Comparison of ENCODE assay signal across 22 cellular contexts in the genomic region with DNA sequence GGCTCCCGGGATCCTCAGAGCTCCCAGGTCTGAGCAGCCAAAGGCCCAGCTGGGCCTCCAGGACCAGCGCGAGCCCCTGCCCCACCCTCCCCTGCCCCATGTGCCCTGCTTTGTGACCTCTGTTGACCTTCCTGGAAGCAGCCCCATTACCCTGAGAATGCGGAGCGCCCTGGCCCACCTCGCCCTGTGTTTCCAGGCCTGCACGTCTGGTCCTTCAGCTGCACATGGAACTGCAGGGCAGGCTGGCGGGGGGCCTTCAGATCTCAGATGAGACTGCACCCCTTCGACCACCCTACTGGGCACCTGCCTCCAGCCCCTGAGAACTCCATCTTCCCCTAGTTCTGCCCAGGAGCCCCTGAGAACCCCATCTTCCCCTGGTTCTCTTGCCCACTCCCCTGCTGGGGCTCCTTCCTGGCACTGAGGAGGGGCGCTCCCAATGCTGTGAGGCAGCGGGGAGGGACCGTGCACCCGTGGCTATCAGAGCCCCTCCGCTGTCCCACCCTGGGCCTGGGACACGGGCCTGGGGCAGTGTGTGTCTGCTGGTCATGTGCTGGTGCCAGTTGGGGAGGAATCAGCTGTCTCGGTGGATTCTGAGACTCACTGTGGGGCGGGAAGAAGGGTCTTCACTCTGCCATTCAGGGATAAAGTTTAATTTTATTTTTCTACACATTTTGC. TPM values are rescaled to one million over a fixed set of nuclear protein-coding genes. Genes with fewer than 3 reads are reported as not detected.
A peak's percentile ranks its signal among the peaks of the same experiment; 100 is the strongest.
DNase-seq lines count a peak whose midpoint lies in the region; ATAC-seq and TF ChIP-seq lines count a peak whose summit lies in the region.
"Had no signal": no experiment of that assay in that cellular context is flagged by ENCODE, and none has a peak within 500 bp of the region (broad histone marks: within the 10 kb centered on the region; RNA-seq: fewer than 3 reads in every experiment).

No MANE protein-coding gene starts in this region.

- peaks cover under 1% of the 10 kb centered on the region for H3K27me3 Mint-ChIP-seq in activated CD8-positive, alpha-beta T cell treated with anti-CD3 and anti-CD28 coated beads, Interleukin-2, amount 10 ng/mL, durations not matched to agents 7 days and 5 days (ENCODE audit: low read depth)
- no peaks in the 10 kb centered on the region for H3K27me3 Mint-ChIP-seq in activated CD8-positive, alpha-beta T cell treated with anti-CD3 and anti-CD28 coated beads for 36 hours
- H3K27me3 Mint-ChIP-seq in T-helper 17 cell (no peaks in the 10 kb centered on the region), neural progenitor cell (ENCODE audit: insufficient read depth, low read depth) (peaks cover 6% of the 10 kb centered on the region), MCF 10A (ENCODE audit: insufficient read depth, unreplicated experiment) (no peaks in the 10 kb centered on the region)

- H3K27me3 ChIP-seq in neural progenitor cell: no peaks in the 10 kb centered on the region
- no peaks in the 10 kb centered on the region for H3K27me3 ChIP-seq in upper lobe of right lung
- H3K27me3 ChIP-seq in mammary epithelial cell (ENCODE audit: insufficient read depth, low read length): no peaks in the 10 kb centered on the region
- H3K27me3 ChIP-seq: BE2C; BLaER1 treated with 17β-estradiol and CSF1 and Interleukin-3, amounts not matched to agents 10 nM and 100 nM had no signal

- no peaks in the 10 kb centered on the region for H3K9me3 ChIP-seq in T-helper 17 cell (ENCODE audit: control insufficient read depth, low read length, poor library complexity, severe bottlenecking)
- H3K9me3 ChIP-seq in neural progenitor cell (ENCODE audit: low read depth): no peaks in the 10 kb centered on the region
- no peaks in the 10 kb centered on the region for H3K9me3 ChIP-seq in upper lobe of right lung
- no peaks in the 10 kb centered on the region for H3K9me3 ChIP-seq in mammary epithelial cell (replicated peaks; ENCODE audit: insufficient read depth, low read length)
- H3K9me3 ChIP-seq: BE2C; BLaER1 treated with 17β-estradiol and CSF1 and Interleukin-3, amounts not matched to agents 10 nM and 100 nM had no signal

- WGBS in mammary epithelial cell (ENCODE audit: low coverage, missing lambda C conversion rate): 87% methylated on average over 15 of the region's 17 CpGs

- H3F3A ChIP-seq in neural progenitor cell (ENCODE audit: low read depth): peaks cover 11% of the 10 kb centered on the region

- H3K4me3 Mint-ChIP-seq in activated CD8-positive, alpha-beta T cell treated with anti-CD3 and anti-CD28 coated beads, Interleukin-2, amount 10 ng/mL, durations not matched to agents 7 days and 5 days: no peak overlapping the region
- H3K4me3 Mint-ChIP-seq in activated CD8-positive, alpha-beta T cell treated with anti-CD3 and anti-CD28 coated beads for 36 hours: no peak overlapping the region
- H3K4me3 Mint-ChIP-seq in T-helper 17 cell: no peak overlapping the region
- H3K4me3 Mint-ChIP-seq in neural progenitor cell: peak overlapping the region; percentile 50
- no peak overlapping the region for H3K4me3 Mint-ChIP-seq in MCF 10A (ENCODE audit: unreplicated experiment)
- H3K4me3 Mint-ChIP-seq: CD14-positive monocyte; CD4-positive, alpha-beta T cell; CD8-positive, alpha-beta memory T cell had no signal

- no peak for DNase-seq in activated CD8-positive, alpha-beta T cell treated with anti-CD3 and anti-CD28 coated beads, Interleukin-2, amount 10 ng/mL, durations not matched to agents 7 days and 5 days
- no peak for DNase-seq in activated CD8-positive, alpha-beta T cell treated with anti-CD3 and anti-CD28 coated beads for 36 hours
- DNase-seq in T-helper 17 cell (no peak), neural progenitor cell (ENCODE audit: low spot score) (no peak), upper lobe of right lung (peak; percentile 58), MCF 10A (ENCODE audit: unreplicated experiment) (no peak), mammary epithelial cell (no peak), SW 1271 (lab: John Stamatoyannopoulos, UW) (no peak)
- DNase-seq: BE2C; CD4-positive, alpha-beta T cell; CD8-positive, alpha-beta memory T cell; DMS 273 treated with DMSO at 0.1 percent for 48 hours; DMS79; EL; GDM1; GM23248; H7 had no signal

- in situ Hi-C loops in mammary epithelial cell (cut with MboI; ENCODE audit: low sequenced_read_pairs in 2 of 2): no loop called here

- H3K79me2 ChIP-seq in neural progenitor cell (ENCODE audit: low read depth) (no peaks in the 10 kb centered on the region), mammary epithelial cell (ENCODE audit: insufficient read depth, low read length) (no peaks in the 10 kb centered on the region)

- H4K20me1 ChIP-seq in neural progenitor cell (ENCODE audit: low read depth) (no peaks in the 10 kb centered on the region), mammary epithelial cell (ENCODE audit: insufficient read depth, low read length) (no peaks in the 10 kb centered on the region)

- H3K4me3 ChIP-seq in neural progenitor cell: no peak overlapping the region
- no peak overlapping the region for H3K4me3 ChIP-seq in upper lobe of right lung
- no peak overlapping the region for H3K4me3 ChIP-seq in mammary epithelial cell (replicated peaks in 1 of 3; ENCODE audit: insufficient read depth in 1 of 3, low read depth in 2 of 3, low read length in 3 of 3)
- H3K4me3 ChIP-seq: BLaER1 treated with 17β-estradiol and CSF1 and Interleukin-3, amounts not matched to agents 10 nM and 100 nM; GM12878; GM23248 had no signal

- H2AFZ ChIP-seq in neural progenitor cell (replicated peaks): no peak overlapping the region
- H2AFZ ChIP-seq in mammary epithelial cell (ENCODE audit: low read depth, low read length): no peak overlapping the region
- H2AFZ ChIP-seq: GM23248 had no signal

- H3K4me2 ChIP-seq in neural progenitor cell (no peak overlapping the region), mammary epithelial cell (ENCODE audit: insufficient read depth, low read depth, low read length) (no peak overlapping the region)
- H3K4me2 ChIP-seq: BLaER1 treated with 17β-estradiol and CSF1 and Interleukin-3, amounts not matched to agents 10 nM and 100 nM had no signal

- H3K9me3 Mint-ChIP-seq in activated CD8-positive, alpha-beta T cell treated with anti-CD3 and anti-CD28 coated beads, Interleukin-2, amount 10 ng/mL, durations not matched to agents 7 days and 5 days (ENCODE audit: insufficient read depth): no peaks in the 10 kb centered on the region
- no peaks in the 10 kb centered on the region for H3K9me3 Mint-ChIP-seq in activated CD8-positive, alpha-beta T cell treated with anti-CD3 and anti-CD28 coated beads for 36 hours
- H3K9me3 Mint-ChIP-seq in neural progenitor cell (no peaks in the 10 kb centered on the region), MCF 10A (ENCODE audit: unreplicated experiment) (no peaks in the 10 kb centered on the region)
- H3K9me3 Mint-ChIP-seq: CD14-positive monocyte; CD4-positive, alpha-beta T cell; CD8-positive, alpha-beta memory T cell had no signal

- no peak for TF ChIP-seq CTCF in activated CD8-positive, alpha-beta T cell treated with anti-CD3 and anti-CD28 coated beads for 36 hours (IDR thresholded peaks at IDR 0.05)
- TF ChIP-seq CTCF in neural progenitor cell (IDR thresholded peaks at IDR 0.05) (no peak), upper lobe of right lung (IDR thresholded peaks at IDR 0.05) (no peak), MCF 10A (IDR thresholded peaks at IDR 0.05; ENCODE audit: unreplicated experiment) (no peak), mammary epithelial cell (conservative IDR thresholded peaks at IDR 0.05 in 1 of 2, IDR thresholded peaks at IDR 0.05 in 1 of 2; ENCODE audit: extremely low read depth in 1 of 2, insufficient read depth in 1 of 2, low read depth in 1 of 2, low read length in 2 of 2) (no peak)

- H3K36me3 Mint-ChIP-seq in activated CD8-positive, alpha-beta T cell treated with anti-CD3 and anti-CD28 coated beads, Interleukin-2, amount 10 ng/mL, durations not matched to agents 7 days and 5 days (ENCODE audit: low read depth): peaks cover 12% of the 10 kb centered on the region
- H3K36me3 Mint-ChIP-seq in activated CD8-positive, alpha-beta T cell treated with anti-CD3 and anti-CD28 coated beads for 36 hours (ENCODE audit: low read depth): peaks cover 11% of the 10 kb centered on the region
- no peaks in the 10 kb centered on the region for H3K36me3 Mint-ChIP-seq in T-helper 17 cell (ENCODE audit: low read depth)
- peaks cover 6% of the 10 kb centered on the region for H3K36me3 Mint-ChIP-seq in neural progenitor cell
- H3K36me3 Mint-ChIP-seq in MCF 10A (ENCODE audit: insufficient read depth, unreplicated experiment): peaks cover 11% of the 10 kb centered on the region

- BruUV-seq in MCF 10A (replicated peaks; lab: Mats Ljungman, UMichigan) (no TSS peak), mammary epithelial cell (replicated peaks; lab: Mats Ljungman, UMichigan) (no TSS peak)

- H3K36me3 ChIP-seq in neural progenitor cell: no peaks in the 10 kb centered on the region
- peaks cover 9% of the 10 kb centered on the region for H3K36me3 ChIP-seq in upper lobe of right lung
- H3K36me3 ChIP-seq in mammary epithelial cell (ENCODE audit: insufficient read depth, low read length): peaks cover 5% of the 10 kb centered on the region

- no peak overlapping the region for H3K27ac ChIP-seq in neural progenitor cell
- no peak overlapping the region for H3K27ac ChIP-seq in upper lobe of right lung
- H3K27ac ChIP-seq in mammary epithelial cell (ENCODE audit: insufficient read depth, low read depth, low read length): no peak overlapping the region
- H3K27ac ChIP-seq: 22Rv1; BLaER1 treated with 17β-estradiol and CSF1 and Interleukin-3, amounts not matched to agents 10 nM and 100 nM; GM23248 had no signal

- H3K4me1 ChIP-seq in neural progenitor cell: no peaks in the 10 kb centered on the region
- H3K4me1 ChIP-seq in upper lobe of right lung: no peaks in the 10 kb centered on the region
- H3K4me1 ChIP-seq in mammary epithelial cell (ENCODE audit: insufficient read depth, low read length): no peaks in the 10 kb centered on the region
- H3K4me1 ChIP-seq: BE2C; BLaER1 treated with 17β-estradiol and CSF1 and Interleukin-3, amounts not matched to agents 10 nM and 100 nM had no signal

- CTCF ChIA-PET in activated CD8-positive, alpha-beta T cell treated with anti-CD3 and anti-CD28 coated beads, Interleukin-2, amount 10 ng/mL, durations not matched to agents 7 days and 5 days (lab: Charles Lee): interaction anchor here (0.7 to 2.0 kb wide), 5 partner anchors 12 to 171 kb away, joined by 3 to 4 read pairs (median 3); no protein-coding TSS in a partner anchor
- CTCF ChIA-PET in activated CD8-positive, alpha-beta T cell treated with anti-CD3 and anti-CD28 coated beads for 36 hours (lab: Charles Lee): interaction anchor here (1.2 to 2.7 kb wide), 2 partner anchors 13 to 26 kb away, joined by 4 to 5 read pairs; no protein-coding TSS in a partner anchor
- CTCF ChIA-PET in MCF 10A (lab: Yijun Ruan, JAX) (interaction anchor here (0.6 to 2.2 kb wide), 2 partner anchors 13 to 148 kb away, joined by 4 to 7 read pairs; no protein-coding TSS in a partner anchor), mammary epithelial cell (lab: Charles Lee; ENCODE audit: low non-redundant PET) (interaction anchor here (0.7 kb wide), 1 partner anchor 695 kb away, joined by 3 read pairs; no protein-coding TSS in a partner anchor)

- H3K9ac ChIP-seq in neural progenitor cell (no peak overlapping the region), mammary epithelial cell (ENCODE audit: insufficient read depth, low read length) (no peak overlapping the region)
- H3K9ac ChIP-seq: BLaER1 treated with 17β-estradiol and CSF1 and Interleukin-3, amounts not matched to agents 10 nM and 100 nM; GM23248 had no signal

- ATAC-seq in activated CD8-positive, alpha-beta T cell treated with anti-CD3 and anti-CD28 coated beads, Interleukin-2, amount 10 ng/mL, durations not matched to agents 7 days and 5 days: no peak
- ATAC-seq in activated CD8-positive, alpha-beta T cell treated with anti-CD3 and anti-CD28 coated beads for 36 hours: no peak
- ATAC-seq in T-helper 17 cell (no peak), upper lobe of right lung (no peak)
- ATAC-seq: GM12878, HCT116 had no signal

- dilution Hi-C loops in mammary epithelial cell (cut with HindIII; ENCODE audit: low sequenced_read_pairs): no loop called here

- H3K4me1 Mint-ChIP-seq in activated CD8-positive, alpha-beta T cell treated with anti-CD3 and anti-CD28 coated beads, Interleukin-2, amount 10 ng/mL, durations not matched to agents 7 days and 5 days (ENCODE audit: low read depth): no peaks in the 10 kb centered on the region
- no peaks in the 10 kb centered on the region for H3K4me1 Mint-ChIP-seq in activated CD8-positive, alpha-beta T cell treated with anti-CD3 and anti-CD28 coated beads for 36 hours (ENCODE audit: low read depth)
- H3K4me1 Mint-ChIP-seq in T-helper 17 cell (no peaks in the 10 kb centered on the region), neural progenitor cell (peaks cover under 1% of the 10 kb centered on the region), MCF 10A (ENCODE audit: insufficient read depth, unreplicated experiment) (no peaks in the 10 kb centered on the region)
- H3K4me1 Mint-ChIP-seq: CD8-positive, alpha-beta memory T cell had no signal

- POLR2A ChIA-PET in activated CD8-positive, alpha-beta T cell treated with anti-CD3 and anti-CD28 coated beads, Interleukin-2, amount 10 ng/mL, durations not matched to agents 7 days and 5 days (lab: Charles Lee): no interaction called here
- POLR2A ChIA-PET in activated CD8-positive, alpha-beta T cell treated with anti-CD3 and anti-CD28 coated beads for 36 hours (lab: Charles Lee): no interaction called here
- POLR2A ChIA-PET in MCF 10A (lab: Yijun Ruan, JAX): interaction anchor here (0.5 kb wide), 1 partner anchor 693 kb away, joined by 3 read pairs; no protein-coding TSS in a partner anchor

- intact Hi-C loops in activated CD8-positive, alpha-beta T cell treated with anti-CD3 and anti-CD28 coated beads for 36 hours (cut with micrococcal nuclease): no loop called here
- intact Hi-C loops in upper lobe of right lung (cut with DNase I): no loop called here
- intact Hi-C loops in MCF 10A (cut with micrococcal nuclease): no loop called here
- intact Hi-C loops in mammary epithelial cell (cut with micrococcal nuclease): no loop called here

- H3K27ac Mint-ChIP-seq in activated CD8-positive, alpha-beta T cell treated with anti-CD3 and anti-CD28 coated beads, Interleukin-2, amount 10 ng/mL, durations not matched to agents 7 days and 5 days: peak overlapping the region; percentile 30
- H3K27ac Mint-ChIP-seq in activated CD8-positive, alpha-beta T cell treated with anti-CD3 and anti-CD28 coated beads for 36 hours: no peak overlapping the region
- peak overlapping the region; percentile 29 for H3K27ac Mint-ChIP-seq in T-helper 17 cell
- no peak overlapping the region for H3K27ac Mint-ChIP-seq in neural progenitor cell
- no peak overlapping the region for H3K27ac Mint-ChIP-seq in MCF 10A (ENCODE audit: low read depth, unreplicated experiment)
- H3K27ac Mint-ChIP-seq: CD4-positive, alpha-beta T cell had no signal

RNA-seq across cellular contexts. Expression of gene TMEM201, which starts 25.1 kb away (rescaled TPM):
- 10 to 100 TPM; 21.1 to 23.2 TPM for total RNA-seq in activated CD8-positive, alpha-beta T cell treated with anti-CD3 and anti-CD28 coated beads, Interleukin-2, amount 10 ng/mL, durations not matched to agents 7 days and 5 days
- total RNA-seq in activated CD8-positive, alpha-beta T cell treated with anti-CD3 and anti-CD28 coated beads for 36 hours: 10 to 100 TPM; 16.2 to 18.1 TPM
- total RNA-seq in T-helper 17 cell: 10 to 100 TPM; 10.5 to 14.0 TPM
- 1.9 and 7.3 TPM in 2 replicates for total RNA-seq in neural progenitor cell (ENCODE audit: low replicate concordance)
- total RNA-seq in upper lobe of right lung: 8.5 TPM
- total RNA-seq in MCF 10A (2022): 9.2 and 11.1 TPM in 2 replicates
- 10 to 100 TPM in 1 of 2 donors, 1 to 10 TPM in 1; 6.8 to 15.9 TPM for total RNA-seq in mammary epithelial cell
- polyA plus RNA-seq in mammary epithelial cell: 6.8 TPM
- polyA minus RNA-seq in mammary epithelial cell: 15.3 TPM

RNA-seq across cellular contexts. Expression of gene PIK3CD, which starts 37.8 kb away (rescaled TPM):
- 100 to 1,000 TPM; 283 to 285 TPM for total RNA-seq in activated CD8-positive, alpha-beta T cell treated with anti-CD3 and anti-CD28 coated beads, Interleukin-2, amount 10 ng/mL, durations not matched to agents 7 days and 5 days
- 100 to 1,000 TPM; 152 to 158 TPM for total RNA-seq in activated CD8-positive, alpha-beta T cell treated with anti-CD3 and anti-CD28 coated beads for 36 hours
- total RNA-seq in T-helper 17 cell (100 to 1,000 TPM; 177 to 204 TPM), neural progenitor cell (ENCODE audit: low replicate concordance) (5.0 and 8.8 TPM in 2 replicates), upper lobe of right lung (18.2 TPM), MCF 10A (2022) (6.3 and 7.0 TPM in 2 replicates), mammary epithelial cell (10 to 100 TPM in 1 of 2 donors, 1 to 10 TPM in 1; 6.3 to 19.1 TPM)
- polyA plus RNA-seq in mammary epithelial cell: 7.4 TPM
- polyA minus RNA-seq in mammary epithelial cell: 12.1 TPM

Comparison
In these comparisons a context has a peak if more than half of its experiments do, and no peak if none do; other contexts are left out.
1. H3K27ac Mint-ChIP-seq: peak in activated CD8-positive, alpha-beta T cell treated with anti-CD3 and anti-CD28 coated beads, Interleukin-2, amount 10 ng/mL, durations not matched to agents 7 days and 5 days (single experiment) and T-helper 17 cell (single experiment); none in activated CD8-positive, alpha-beta T cell treated with anti-CD3 and anti-CD28 coated beads for 36 hours (single experiment), neural progenitor cell (single experiment) and MCF 10A (single experiment).